ENCODE assay signal across 18 cellular contexts in the genomic region with DNA sequence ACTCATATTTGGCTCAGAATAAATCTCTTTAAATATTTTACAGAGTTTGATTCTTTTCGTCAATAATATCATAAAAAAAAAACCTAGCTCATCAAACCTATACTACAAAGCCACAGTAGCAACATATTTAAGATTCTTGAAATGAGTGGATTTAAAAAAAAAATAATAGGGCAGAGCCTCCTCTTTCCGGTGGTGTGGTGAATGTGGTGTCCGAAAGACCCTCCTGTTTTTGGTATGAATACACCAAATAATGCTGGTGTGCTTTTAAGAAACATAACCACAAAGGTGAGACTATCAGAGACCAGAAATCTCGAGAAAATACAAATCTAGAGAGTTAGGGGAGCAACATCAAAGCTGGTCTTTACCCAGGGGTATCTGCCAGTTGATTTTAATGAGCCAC.
"Had no signal": no experiment of that assay in that cellular context is flagged by ENCODE, and none has a peak within 500 bp of the region (broad histone marks: within the 10 kb centered on the region; RNA-seq: fewer than 3 reads in every experiment).

No MANE protein-coding gene starts in this region.

- H3K27me3 Mint-ChIP-seq: naive thymus-derived CD8-positive, alpha-beta T cell had no signal

- H3K4me3 Mint-ChIP-seq: naive thymus-derived CD8-positive, alpha-beta T cell; neural crest cell had no signal

- DNase-seq: effector memory CD4-positive, alpha-beta T cell; foreskin fibroblast; glutamatergic neuron; islet precursor cell; mucosa of descending colon; naive thymus-derived CD8-positive, alpha-beta T cell; ovary; right cardiac atrium; stimulated activated CD4-positive, alpha-beta T cell treated with anti-CD3 and anti-CD28 coated beads, Interleukin-2, amount 100 ng/mL, for 48 hours; stomach; substantia nigra; transverse colon had no signal

- H3K27ac Mint-ChIP-seq: naive thymus-derived CD8-positive, alpha-beta T cell had no signal

- ATAC-seq: gastroesophageal sphincter; left lobe of liver; mucosa of descending colon; naive thymus-derived CD8-positive, alpha-beta T cell; right cardiac atrium had no signal

- H3K4me3 ChIP-seq: esophagus muscularis mucosa, gastroesophageal sphincter, mucosa of descending colon, ovary, smooth muscle cell, stomach, thoracic aorta, transverse colon had no signal
